Comparison of ENCODE assay signal across 12 cellular contexts in the genomic region with DNA sequence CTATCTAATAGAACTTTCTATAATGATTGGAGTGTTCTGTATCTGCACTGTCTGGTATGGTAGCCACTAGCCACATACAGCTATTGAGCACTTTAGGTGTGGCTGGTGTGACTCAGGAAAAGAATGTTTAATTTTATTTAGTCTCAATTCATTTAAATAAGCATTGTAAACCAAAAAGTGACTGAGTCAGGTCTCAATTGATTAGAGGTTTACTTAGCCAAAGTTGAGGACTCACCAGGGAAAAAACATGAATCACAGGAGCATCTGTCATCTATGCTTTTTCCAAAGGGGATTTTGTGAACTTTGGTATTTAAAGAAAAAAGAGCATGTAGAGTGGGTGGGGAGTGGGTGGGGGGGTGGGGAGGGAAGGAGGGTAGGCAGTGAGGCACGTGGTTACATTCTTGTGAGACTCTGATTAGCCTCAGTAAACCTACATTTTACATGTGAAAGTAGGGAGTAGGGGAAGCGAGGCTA.
DNase-seq lines count a peak whose midpoint lies in the region; ATAC-seq and TF ChIP-seq lines count a peak whose summit lies in the region.
"Had no signal": no experiment of that assay in that cellular context is flagged by ENCODE, and none has a peak within 500 bp of the region (broad histone marks: within the 10 kb centered on the region; RNA-seq: fewer than 3 reads in every experiment).

No MANE protein-coding gene starts in this region.

- DNase-seq in HFFc6 (peak; percentile 59), amniotic stem cell (lab: John Stamatoyannopoulos, UW) (peak; percentile 18), glomerular visceral epithelial cell (ENCODE audit: extremely low spot score) (peak; percentile 5), type B pancreatic cell (ENCODE audit: extremely low spot score, unreplicated experiment) (no peak), mucosa of descending colon (no peak), GM13977 (ENCODE audit: low spot score) (no peak)
- DNase-seq: CD8-positive, alpha-beta memory T cell; NCI-H82; SIG-M5 had no signal

- no peak overlapping the region for H3K4me3 ChIP-seq in mucosa of descending colon
- H3K4me3 ChIP-seq: gastroesophageal sphincter had no signal

- no peak for ATAC-seq in GM18520 (IDR thresholded peaks at IDR 0.05; ENCODE audit: unreplicated experiment)
- no peak for ATAC-seq in mucosa of descending colon
- ATAC-seq: gastroesophageal sphincter had no signal

- no peaks in the 10 kb centered on the region for H3K36me3 ChIP-seq in mucosa of descending colon (ENCODE audit: low read depth)
- H3K36me3 ChIP-seq: gastroesophageal sphincter had no signal

- in situ Hi-C loops in GM13977 (cut with MboI; ENCODE audit: low pct_unique_long_range_greater_than_20kb, low sequenced_read_pairs, unreplicated experiment), result no loop called here

- H3K27ac Mint-ChIP-seq in HFFc6 (peak overlapping the region; percentile 93), type B pancreatic cell (peak overlapping the region; percentile 82)
- H3K27ac Mint-ChIP-seq: CD8-positive, alpha-beta memory T cell; IgD-negative memory B cell had no signal

- H3K4me1 Mint-ChIP-seq in HFFc6 (ENCODE audit: low read depth) (peaks cover 54% of the 10 kb centered on the region), type B pancreatic cell (ENCODE audit: unreplicated experiment) (peaks cover 30% of the 10 kb centered on the region)
- H3K4me1 Mint-ChIP-seq: CD8-positive, alpha-beta memory T cell had no signal

- no peaks in the 10 kb centered on the region for H3K4me1 ChIP-seq in mucosa of descending colon (ENCODE audit: low read depth)

- H3K9me3 ChIP-seq in mucosa of descending colon, result no peaks in the 10 kb centered on the region
- H3K9me3 ChIP-seq: gastroesophageal sphincter had no signal

- H3K9me3 Mint-ChIP-seq in HFFc6 (no peaks in the 10 kb centered on the region), type B pancreatic cell (peaks cover 2% of the 10 kb centered on the region)

- H3K27me3 Mint-ChIP-seq in HFFc6 (ENCODE audit: insufficient read depth) (no peaks in the 10 kb centered on the region; the same call in 1 of the 2 replicates), type B pancreatic cell (no peaks in the 10 kb centered on the region)
- H3K27me3 Mint-ChIP-seq: IgD-negative memory B cell had no signal

- TF ChIP-seq CTCF in HFFc6 (IDR thresholded peaks at IDR 0.05) (no peak), type B pancreatic cell (conservative IDR thresholded peaks at IDR 0.05) (no peak), mucosa of descending colon (IDR thresholded peaks at IDR 0.05) (no peak), GM13977 (IDR thresholded peaks at IDR 0.05; ENCODE audit: extremely low read depth, insufficient read depth, missing control alignments) (no peak)

- H3K4me3 Mint-ChIP-seq in HFFc6, result no peak overlapping the region; the same call in 1 of the 2 replicates
- no peak overlapping the region for H3K4me3 Mint-ChIP-seq in type B pancreatic cell
- H3K4me3 Mint-ChIP-seq: CD8-positive, alpha-beta memory T cell; IgD-negative memory B cell had no signal

- intact Hi-C loops in mucosa of descending colon (cut with DNase I, micrococcal nuclease), result no loop called here

- no peaks in the 10 kb centered on the region for H3K36me3 Mint-ChIP-seq in HFFc6 (ENCODE audit: low read depth)
- no peaks in the 10 kb centered on the region for H3K36me3 Mint-ChIP-seq in type B pancreatic cell
- H3K36me3 Mint-ChIP-seq: CD8-positive, alpha-beta memory T cell; IgD-negative memory B cell had no signal

Comparison
In these comparisons a context has a peak if more than half of its experiments do, and no peak if none do; other contexts are left out.
1. DNase-seq: peak in HFFc6 (single experiment), amniotic stem cell (single experiment) and glomerular visceral epithelial cell (single experiment); none in type B pancreatic cell (single experiment), mucosa of descending colon (0 of 3) and GM13977 (single experiment).